8 cellular contexts compared by ENCODE assay signal in genomic region chr15:41513282-41514227, GRCh38. TPM values are rescaled to one million over a fixed set of nuclear protein-coding genes. Genes with fewer than 3 reads are reported as not detected.
DNase-seq lines count a peak whose midpoint lies in the region; TF ChIP-seq lines count a peak whose summit lies in the region.

LTK (minus strand) TSS chr15:41513827; CDS start chr15:41513709, 118 bp downstream.

- H3K9me3 Mint-ChIP-seq in chondrocyte (ENCODE audit: low read depth) (no peaks in the 10 kb centered on the region), Calu3 (ENCODE audit: low read depth, unreplicated experiment) (no peaks in the 10 kb centered on the region)

- peaks cover 22 to 25% of the 10 kb centered on the region in 2 donors for H3K4me1 ChIP-seq in mucosa of rectum (ENCODE audit: control insufficient read depth in 2 of 2, insufficient read depth in 2 of 2, low read length in 2 of 2)

- TF ChIP-seq CTCF in chondrocyte (IDR thresholded peaks at IDR 0.05) (no peak), Calu3 (IDR thresholded peaks at IDR 0.05; ENCODE audit: unreplicated experiment) (no peak)

- peaks cover 9% of the 10 kb centered on the region in 2 donors for H3K36me3 ChIP-seq in mucosa of rectum (ENCODE audit: control insufficient read depth in 2 of 2, insufficient read depth in 2 of 2, low read length in 2 of 2)

- H3K27ac Mint-ChIP-seq in chondrocyte (ENCODE audit: unreplicated experiment) = peak within 1 kb of the TSS; percentile 17
- H3K27ac Mint-ChIP-seq in Calu3 (ENCODE audit: unreplicated experiment) = no peak within 1 kb of the TSS

- peak within 1 kb of the TSS; percentile 62 to 65 for H3K4me3 ChIP-seq in mucosa of rectum (ENCODE audit: low read length in 2 of 2)

- peaks cover 7 to 9% of the 10 kb centered on the region in 2 donors for H3K27me3 ChIP-seq in mucosa of rectum (ENCODE audit: control insufficient read depth in 2 of 2, insufficient read depth in 2 of 2, low read length in 2 of 2)

- no peaks in the 10 kb centered on the region for H3K9me3 ChIP-seq in mucosa of rectum (ENCODE audit: control insufficient read depth in 2 of 2, low read length in 2 of 2)

- DNase-seq in DMS114 treated with DMSO at 0.1 percent for 48 hours (lab: John Stamatoyannopoulos, UW; ENCODE audit: unreplicated experiment) = peak; percentile 77
- DNase-seq in NCI-H69 (lab: John Stamatoyannopoulos, UW) = peak; percentile 69
- no peak for DNase-seq in chondrocyte (ENCODE audit: low spot score)
- no peak for DNase-seq in NCI-H446 treated with DMSO at 0.1 percent for 48 hours (lab: John Stamatoyannopoulos, UW)
- DNase-seq in NCI-H226 = no peak
- no peak for DNase-seq in Calu3
- no peak for DNase-seq in activated CD4-positive, alpha-beta T cell treated with anti-CD3 and anti-CD28 coated beads for 1 hour

- peak within 1 kb of the TSS; percentile 23 to 29 for H3K27ac ChIP-seq in mucosa of rectum (ENCODE audit: low read depth in 2 of 2, low read length in 2 of 2)

- intact Hi-C loops in Calu3 (cut with micrococcal nuclease; ENCODE audit: unreplicated experiment) = no loop called here

- H3K36me3 Mint-ChIP-seq in chondrocyte (ENCODE audit: low read depth) = peaks cover 3% of the 10 kb centered on the region
- peaks cover 13% of the 10 kb centered on the region for H3K36me3 Mint-ChIP-seq in Calu3 (ENCODE audit: insufficient read depth, unreplicated experiment)

- CTCF ChIA-PET in Calu3 (lab: Charles Lee) = no interaction called here

- peak within 1 kb of the TSS; percentile 61 for H3K4me3 Mint-ChIP-seq in chondrocyte (ENCODE audit: unreplicated experiment)
- no peak within 1 kb of the TSS for H3K4me3 Mint-ChIP-seq in Calu3 (ENCODE audit: low read depth, unreplicated experiment)

- H3K4me1 Mint-ChIP-seq in chondrocyte (ENCODE audit: low read depth) (peaks cover 20% of the 10 kb centered on the region), Calu3 (ENCODE audit: low read depth, unreplicated experiment) (no peaks in the 10 kb centered on the region)

- no TSS peak for BruUV-seq in Calu3 (replicated peaks; lab: Mats Ljungman, UMichigan)

- peaks cover 26% of the 10 kb centered on the region for H3K27me3 Mint-ChIP-seq in chondrocyte (ENCODE audit: low read depth)
- no peaks in the 10 kb centered on the region for H3K27me3 Mint-ChIP-seq in Calu3 (ENCODE audit: unreplicated experiment)

- H3K9ac ChIP-seq in mucosa of rectum (ENCODE audit: low read depth in 1 of 2, low read length in 2 of 2) = peak within 1 kb of the TSS; percentile 32 to 74

RNA-seq across cellular contexts. Expression of gene LTK, which starts in this region (rescaled TPM):
- total RNA-seq in chondrocyte (0.73 to 1.4 TPM (median 1.0 TPM) in 3 replicates), Calu3 (2022) (0.24 and 0.32 TPM in 2 replicates)

Comparison
In these comparisons a context has a peak if more than half of its experiments do, and no peak if none do; other contexts are left out.
1. DNase-seq: peak in DMS114 treated with DMSO at 0.1 percent for 48 hours (single experiment) and NCI-H69 (single experiment); none in chondrocyte (single experiment), NCI-H446 treated with DMSO at 0.1 percent for 48 hours (single experiment), NCI-H226 (single experiment), Calu3 (single experiment) and activated CD4-positive, alpha-beta T cell treated with anti-CD3 and anti-CD28 coated beads for 1 hour (single experiment).